ENCODE assay signal across 9 cellular contexts in the genomic region with DNA sequence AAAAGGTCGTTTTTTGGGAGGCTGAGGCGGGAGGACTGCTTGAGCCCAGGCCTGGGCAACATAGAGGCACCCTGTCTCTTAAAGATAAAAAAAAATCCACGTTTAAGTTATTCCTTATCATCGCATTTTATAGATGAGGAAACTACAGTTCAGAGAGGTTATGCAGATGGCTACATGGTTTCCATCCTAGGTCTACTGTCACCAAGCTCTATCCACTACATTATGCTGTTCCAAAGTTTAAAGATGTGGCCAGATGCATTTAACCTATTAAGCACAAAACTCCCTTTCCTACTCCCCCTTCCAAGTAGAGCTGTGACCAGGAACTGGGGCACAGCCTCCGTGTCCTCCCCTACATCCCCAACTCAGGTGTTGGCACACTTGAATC. TPM values are rescaled to one million over a fixed set of nuclear protein-coding genes. Genes with fewer than 3 reads are reported as not detected.
DNase-seq lines count a peak whose midpoint lies in the region; ATAC-seq and TF ChIP-seq lines count a peak whose summit lies in the region.
"Had no signal": no experiment of that assay in that cellular context is flagged by ENCODE, and none has a peak within 500 bp of the region (broad histone marks: within the 10 kb centered on the region; RNA-seq: fewer than 3 reads in every experiment).

No MANE protein-coding gene starts in this region.

- no peak overlapping the region for H3K9ac ChIP-seq in parathyroid adenoma

- peaks cover 29% of the 10 kb centered on the region for H3K4me1 ChIP-seq in CD8-positive, alpha-beta T cell (ENCODE audit: insufficient read depth, low read length)
- H3K4me1 ChIP-seq in OCI-LY7 (ENCODE audit: insufficient read depth, low read length, poor library complexity, severe bottlenecking) (peaks cover 30% of the 10 kb centered on the region), parathyroid adenoma (no peaks in the 10 kb centered on the region)

- H3K4me1 Mint-ChIP-seq in CD8-positive, alpha-beta T cell (ENCODE audit: low read depth) = peaks cover 62% of the 10 kb centered on the region

- H3K4me3 Mint-ChIP-seq in CD8-positive, alpha-beta T cell = peak overlapping the region; percentile 90

- no TSS peak for BruUV-seq in OCI-LY7 (replicated peaks; lab: Mats Ljungman, UMichigan)

- H2AFZ ChIP-seq in OCI-LY7 (ENCODE audit: low read length) (no peak overlapping the region; the same call in 1 of the 2 replicates), parathyroid adenoma (peak overlapping the region; percentile 60)

- peak overlapping the region; percentile 75 for H3K4me3 ChIP-seq in CD8-positive, alpha-beta T cell (ENCODE audit: low read depth, low read length)
- peak overlapping the region; percentile 91 for H3K4me3 ChIP-seq in OCI-LY7 (ENCODE audit: low read depth, low read length, poor library complexity, severe bottlenecking)
- H3K4me3 ChIP-seq in parathyroid adenoma (ENCODE audit: low read depth, low read length) = peak overlapping the region; percentile 73

- H3K27ac ChIP-seq in CD8-positive, alpha-beta T cell (ENCODE audit: low read depth, low read length) = no peak overlapping the region
- H3K27ac ChIP-seq in OCI-LY7 (ENCODE audit: low read depth, low read length, poor library complexity, severe bottlenecking) (peak overlapping the region; percentile 49), epithelial cell of prostate (peak overlapping the region; percentile 74), parathyroid adenoma (no peak overlapping the region)
- H3K27ac ChIP-seq: foreskin keratinocyte had no signal

- no peak for ATAC-seq in CD8-positive, alpha-beta T cell
- no peak for ATAC-seq in HG03442 (IDR thresholded peaks at IDR 0.05; ENCODE audit: unreplicated experiment)
- ATAC-seq in HG03159 (IDR thresholded peaks at IDR 0.05; ENCODE audit: unreplicated experiment) = no peak

- H3K36me3 ChIP-seq in CD8-positive, alpha-beta T cell (ENCODE audit: insufficient read depth, low read length) = no peaks in the 10 kb centered on the region
- peaks cover 27% of the 10 kb centered on the region for H3K36me3 ChIP-seq in OCI-LY7 (ENCODE audit: insufficient read depth, low read length)
- H3K36me3 ChIP-seq in parathyroid adenoma (ENCODE audit: control insufficient read depth, insufficient read depth, low read length) = no peaks in the 10 kb centered on the region

- H3K9me3 ChIP-seq in CD8-positive, alpha-beta T cell (ENCODE audit: low read length) = no peaks in the 10 kb centered on the region
- H3K9me3 ChIP-seq in OCI-LY7 (ENCODE audit: low read length) (no peaks in the 10 kb centered on the region), parathyroid adenoma (ENCODE audit: control insufficient read depth, low read length) (no peaks in the 10 kb centered on the region)

- H3K9me3 Mint-ChIP-seq in CD8-positive, alpha-beta T cell = no peaks in the 10 kb centered on the region

- DNase-seq in CD8-positive, alpha-beta T cell = no peak
- no peak for DNase-seq in OCI-LY7 (ENCODE audit: low spot score)
- DNase-seq in epithelial cell of prostate (ENCODE audit: low read depth, low spot score) = no peak
- no peak for DNase-seq in SHP77 (lab: John Stamatoyannopoulos, UW)
- DNase-seq in activated CD4-positive, alpha-beta T cell treated with anti-CD3 and anti-CD28 coated beads, Interleukin-2, amount 50 U/mL, for 4 hours = no peak

- no peaks in the 10 kb centered on the region for H3K27me3 ChIP-seq in CD8-positive, alpha-beta T cell (ENCODE audit: insufficient read depth, low read length)
- no peaks in the 10 kb centered on the region for H3K27me3 ChIP-seq in parathyroid adenoma (ENCODE audit: control insufficient read depth, insufficient read depth, low read length)
- H3K27me3 ChIP-seq: foreskin keratinocyte had no signal

- CTCF ChIA-PET in CD8-positive, alpha-beta T cell (lab: Charles Lee) = interaction anchor here (1.0 to 1.7 kb wide), 3 partner anchors 8 to 66 kb away, joined by 3 to 10 read pairs (median 6); partner anchors contain the start of gene ABCB10
- CTCF ChIA-PET in OCI-LY7 (lab: Charles Lee; ENCODE audit: unreplicated experiment) = interaction anchor here (0.9 kb wide), 1 partner anchor 67 kb away, joined by 3 read pairs; no protein-coding TSS in a partner anchor

- peak overlapping the region; percentile 90 for H3K27ac Mint-ChIP-seq in CD8-positive, alpha-beta T cell

- no peaks in the 10 kb centered on the region for H3K27me3 Mint-ChIP-seq in CD8-positive, alpha-beta T cell (ENCODE audit: low read depth)

- peaks cover 40% of the 10 kb centered on the region; the same call in 1 of the 2 replicates for H4K20me1 ChIP-seq in OCI-LY7 (ENCODE audit: insufficient read depth, low read length)

- TF ChIP-seq CTCF in CD8-positive, alpha-beta T cell (IDR thresholded peaks at IDR 0.05) = no peak
- TF ChIP-seq CTCF in OCI-LY7 (conservative IDR thresholded peaks at IDR 0.05; ENCODE audit: low read length) = no peak
- TF ChIP-seq CTCF in parathyroid adenoma (IDR thresholded peaks at IDR 0.05) = no peak

- peaks cover 20% of the 10 kb centered on the region for H3K36me3 Mint-ChIP-seq in CD8-positive, alpha-beta T cell

- peaks cover 93% of the 10 kb centered on the region for H3K79me2 ChIP-seq in OCI-LY7 (ENCODE audit: insufficient read depth, low read depth, low read length)
- peaks cover 24% of the 10 kb centered on the region for H3K79me2 ChIP-seq in parathyroid adenoma

- H3K9me2 ChIP-seq in OCI-LY7 (ENCODE audit: insufficient read depth, low read length) = no peaks in the 10 kb centered on the region

- H3K4me2 ChIP-seq in OCI-LY7 (ENCODE audit: low read length) = peak overlapping the region; percentile 91
- peak overlapping the region; percentile 95 for H3K4me2 ChIP-seq in parathyroid adenoma (ENCODE audit: low read length)

- intact Hi-C loops in CD8-positive, alpha-beta T cell (cut with DNase I, micrococcal nuclease) = loop anchor here in 1 of 2 experiments (2.0 to 10.0 kb wide), 2 partner anchors 282 to 1240 kb away; partner anchors contain the start of genes C1orf198 and CCSAP
- intact Hi-C loops in OCI-LY7 (cut with micrococcal nuclease; ENCODE audit: unreplicated experiment) = no loop called here

- POLR2A ChIA-PET in CD8-positive, alpha-beta T cell (lab: Charles Lee) = interaction anchor here (0.7 to 5.0 kb wide), 5 partner anchors 27 to 1889 kb away, joined by 3 to 42 read pairs (median 3); partner anchors contain the start of genes ABCB10, JMJD4, NUP133 and SNAP47
- POLR2A ChIA-PET in OCI-LY7 (lab: Charles Lee) = interaction anchor here (0.6 to 2.2 kb wide), 11 partner anchors 10 to 639 kb away, joined by 3 to 17 read pairs (median 4); partner anchors contain the start of gene ABCB10

RNA-seq across cellular contexts. Expression of gene TAF5L, which starts 1.4 kb away (rescaled TPM):
- total RNA-seq in CD8-positive, alpha-beta T cell = 10 to 100 TPM; 25.4 to 28.0 TPM
- total RNA-seq in OCI-LY7 (2014; rRNA removed; shearing (Covaris generic)) = 23.5 and 32.9 TPM in 2 replicates
- 30.3 and 33.7 TPM in 2 replicates for total RNA-seq in OCI-LY7 (2022)

RNA-seq across cellular contexts. Expression of gene URB2, which starts 1.5 kb away (rescaled TPM):
- total RNA-seq in CD8-positive, alpha-beta T cell = 1 to 10 TPM; 8.5 to 8.6 TPM
- 27.0 and 30.2 TPM in 2 replicates for total RNA-seq in OCI-LY7 (2014; rRNA removed; shearing (Covaris generic))
- 17.3 and 25.1 TPM in 2 replicates for total RNA-seq in OCI-LY7 (2022)

Comparison
In these comparisons a context has a peak if more than half of its experiments do, and no peak if none do; other contexts are left out.
1. H3K27ac ChIP-seq: peak in OCI-LY7 (single experiment) and epithelial cell of prostate (single experiment); none in CD8-positive, alpha-beta T cell (single experiment) and parathyroid adenoma (single experiment).
2. Peak in every context shown above with its lines, with median percentiles within 50 percentile points of each other: H3K4me3 ChIP-seq.